9 cellular contexts compared by ENCODE assay signal in the genomic region with DNA sequence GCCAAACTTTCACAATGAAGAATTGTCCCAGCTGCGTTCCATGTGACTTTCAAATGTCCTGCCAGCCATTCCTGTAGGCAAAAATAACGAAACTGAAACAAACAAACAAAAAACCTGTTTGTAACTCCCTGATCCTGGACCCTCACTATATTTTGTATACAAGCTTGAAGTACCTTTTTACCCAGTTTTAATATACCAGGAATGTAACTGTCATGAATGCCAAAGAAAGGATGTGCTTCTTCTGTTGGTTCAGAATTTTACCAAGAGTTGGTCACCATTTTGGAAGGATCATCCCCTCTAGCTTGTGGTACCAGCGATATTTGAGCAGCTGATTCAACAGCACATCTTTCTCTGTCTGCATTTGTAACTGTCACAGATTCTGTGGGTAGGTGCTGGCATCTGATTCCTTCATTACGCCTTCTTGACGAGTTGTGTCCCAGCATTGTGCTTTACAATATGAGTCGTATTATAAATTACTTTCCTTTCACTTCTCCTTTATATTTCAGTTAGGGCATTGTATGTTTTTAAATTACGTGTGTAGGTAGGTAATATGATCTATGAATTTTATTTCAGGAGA.
"Had no signal": no experiment of that assay in that cellular context is flagged by ENCODE, and none has a peak within 500 bp of the region (broad histone marks: within the 10 kb centered on the region; RNA-seq: fewer than 3 reads in every experiment).

No MANE protein-coding gene starts in this region.

- H3K9me3 ChIP-seq: uterus had no signal

- H3K27ac ChIP-seq: heart right ventricle, uterus had no signal

- H3K4me3 ChIP-seq: heart right ventricle, tibial nerve, uterus had no signal

- H3K4me1 ChIP-seq: uterus had no signal

- H3K36me3 ChIP-seq: heart right ventricle, tibial nerve, uterus had no signal

- DNase-seq: activated naive CD4-positive, alpha-beta T cell; activated T-cell treated with anti-CD3 and anti-CD28 coated beads for 4 hours; aorta; effector memory CD4-positive, alpha-beta T cell; right cardiac atrium; uterus had no signal

- ATAC-seq: natural killer cell treated with Interleukin-12 subunit alpha and Interleukin-12 subunit beta and Interleukin-15 and Interleukin-18, amount 100 ng/mL, for 72 hours; right cardiac atrium had no signal
